ENCODE assay signal across 2 cellular contexts in the genomic region with DNA sequence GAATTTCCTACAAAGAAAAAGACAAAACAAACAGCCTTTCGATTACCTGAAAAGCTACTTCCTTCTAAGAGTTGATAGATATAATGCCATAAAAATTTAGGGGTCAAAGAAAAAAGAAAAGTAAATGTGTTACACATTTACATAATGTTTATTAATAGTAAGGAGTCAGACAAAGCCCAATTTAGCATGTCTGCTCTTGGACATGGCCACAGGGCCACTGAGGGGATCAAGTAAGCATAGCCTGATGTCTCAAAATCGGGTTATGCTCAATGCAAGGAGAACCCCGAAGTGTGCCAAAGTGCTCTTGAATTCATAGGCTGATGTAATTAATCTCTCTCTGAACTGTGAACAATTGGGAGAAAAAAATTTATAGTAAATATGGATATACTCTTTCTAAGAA.
TF ChIP-seq lines count a peak whose summit lies in the region.

No MANE protein-coding gene starts in this region.

TF ChIP-seq in GM23338, 12 proteins besides CTCF, POLR2A, EP300 and RAD21:
- no peak for TF ChIP-seq POLR2AphosphoS5 (IDR thresholded peaks at IDR 0.05; ENCODE audit: low read depth)
- TF ChIP-seq, protein P1, sequence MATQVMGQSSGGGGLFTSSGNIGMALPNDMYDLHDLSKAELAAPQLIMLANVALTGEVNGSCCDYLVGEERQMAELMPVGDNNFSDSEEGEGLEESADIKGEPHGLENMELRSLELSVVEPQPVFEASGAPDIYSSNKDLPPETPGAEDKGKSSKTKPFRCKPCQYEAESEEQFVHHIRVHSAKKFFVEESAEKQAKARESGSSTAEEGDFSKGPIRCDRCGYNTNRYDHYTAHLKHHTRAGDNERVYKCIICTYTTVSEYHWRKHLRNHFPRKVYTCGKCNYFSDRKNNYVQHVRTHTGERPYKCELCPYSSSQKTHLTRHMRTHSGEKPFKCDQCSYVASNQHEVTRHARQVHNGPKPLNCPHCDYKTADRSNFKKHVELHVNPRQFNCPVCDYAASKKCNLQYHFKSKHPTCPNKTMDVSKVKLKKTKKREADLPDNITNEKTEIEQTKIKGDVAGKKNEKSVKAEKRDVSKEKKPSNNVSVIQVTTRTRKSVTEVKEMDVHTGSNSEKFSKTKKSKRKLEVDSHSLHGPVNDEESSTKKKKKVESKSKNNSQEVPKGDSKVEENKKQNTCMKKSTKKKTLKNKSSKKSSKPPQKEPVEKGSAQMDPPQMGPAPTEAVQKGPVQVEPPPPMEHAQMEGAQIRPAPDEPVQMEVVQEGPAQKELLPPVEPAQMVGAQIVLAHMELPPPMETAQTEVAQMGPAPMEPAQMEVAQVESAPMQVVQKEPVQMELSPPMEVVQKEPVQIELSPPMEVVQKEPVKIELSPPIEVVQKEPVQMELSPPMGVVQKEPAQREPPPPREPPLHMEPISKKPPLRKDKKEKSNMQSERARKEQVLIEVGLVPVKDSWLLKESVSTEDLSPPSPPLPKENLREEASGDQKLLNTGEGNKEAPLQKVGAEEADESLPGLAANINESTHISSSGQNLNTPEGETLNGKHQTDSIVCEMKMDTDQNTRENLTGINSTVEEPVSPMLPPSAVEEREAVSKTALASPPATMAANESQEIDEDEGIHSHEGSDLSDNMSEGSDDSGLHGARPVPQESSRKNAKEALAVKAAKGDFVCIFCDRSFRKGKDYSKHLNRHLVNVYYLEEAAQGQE (IDR thresholded peaks at IDR 0.05; ENCODE audit: unreplicated experiment): no peak
- no peak for TF ChIP-seq NANOG (IDR thresholded peaks at IDR 0.05; ENCODE audit: borderline replicate concordance)
- TF ChIP-seq CREB1 (CRISPR knock-in tag; IDR thresholded peaks at IDR 0.05; ENCODE audit: low read depth): no peak
- TF ChIP-seq EZH2phosphoT487 (IDR thresholded peaks at IDR 0.05; ENCODE audit: unreplicated experiment): no peak
- TF ChIP-seq EZH2 (IDR thresholded peaks at IDR 0.05; ENCODE audit: low read depth, unreplicated experiment): no peak
- TF ChIP-seq, protein P2, sequence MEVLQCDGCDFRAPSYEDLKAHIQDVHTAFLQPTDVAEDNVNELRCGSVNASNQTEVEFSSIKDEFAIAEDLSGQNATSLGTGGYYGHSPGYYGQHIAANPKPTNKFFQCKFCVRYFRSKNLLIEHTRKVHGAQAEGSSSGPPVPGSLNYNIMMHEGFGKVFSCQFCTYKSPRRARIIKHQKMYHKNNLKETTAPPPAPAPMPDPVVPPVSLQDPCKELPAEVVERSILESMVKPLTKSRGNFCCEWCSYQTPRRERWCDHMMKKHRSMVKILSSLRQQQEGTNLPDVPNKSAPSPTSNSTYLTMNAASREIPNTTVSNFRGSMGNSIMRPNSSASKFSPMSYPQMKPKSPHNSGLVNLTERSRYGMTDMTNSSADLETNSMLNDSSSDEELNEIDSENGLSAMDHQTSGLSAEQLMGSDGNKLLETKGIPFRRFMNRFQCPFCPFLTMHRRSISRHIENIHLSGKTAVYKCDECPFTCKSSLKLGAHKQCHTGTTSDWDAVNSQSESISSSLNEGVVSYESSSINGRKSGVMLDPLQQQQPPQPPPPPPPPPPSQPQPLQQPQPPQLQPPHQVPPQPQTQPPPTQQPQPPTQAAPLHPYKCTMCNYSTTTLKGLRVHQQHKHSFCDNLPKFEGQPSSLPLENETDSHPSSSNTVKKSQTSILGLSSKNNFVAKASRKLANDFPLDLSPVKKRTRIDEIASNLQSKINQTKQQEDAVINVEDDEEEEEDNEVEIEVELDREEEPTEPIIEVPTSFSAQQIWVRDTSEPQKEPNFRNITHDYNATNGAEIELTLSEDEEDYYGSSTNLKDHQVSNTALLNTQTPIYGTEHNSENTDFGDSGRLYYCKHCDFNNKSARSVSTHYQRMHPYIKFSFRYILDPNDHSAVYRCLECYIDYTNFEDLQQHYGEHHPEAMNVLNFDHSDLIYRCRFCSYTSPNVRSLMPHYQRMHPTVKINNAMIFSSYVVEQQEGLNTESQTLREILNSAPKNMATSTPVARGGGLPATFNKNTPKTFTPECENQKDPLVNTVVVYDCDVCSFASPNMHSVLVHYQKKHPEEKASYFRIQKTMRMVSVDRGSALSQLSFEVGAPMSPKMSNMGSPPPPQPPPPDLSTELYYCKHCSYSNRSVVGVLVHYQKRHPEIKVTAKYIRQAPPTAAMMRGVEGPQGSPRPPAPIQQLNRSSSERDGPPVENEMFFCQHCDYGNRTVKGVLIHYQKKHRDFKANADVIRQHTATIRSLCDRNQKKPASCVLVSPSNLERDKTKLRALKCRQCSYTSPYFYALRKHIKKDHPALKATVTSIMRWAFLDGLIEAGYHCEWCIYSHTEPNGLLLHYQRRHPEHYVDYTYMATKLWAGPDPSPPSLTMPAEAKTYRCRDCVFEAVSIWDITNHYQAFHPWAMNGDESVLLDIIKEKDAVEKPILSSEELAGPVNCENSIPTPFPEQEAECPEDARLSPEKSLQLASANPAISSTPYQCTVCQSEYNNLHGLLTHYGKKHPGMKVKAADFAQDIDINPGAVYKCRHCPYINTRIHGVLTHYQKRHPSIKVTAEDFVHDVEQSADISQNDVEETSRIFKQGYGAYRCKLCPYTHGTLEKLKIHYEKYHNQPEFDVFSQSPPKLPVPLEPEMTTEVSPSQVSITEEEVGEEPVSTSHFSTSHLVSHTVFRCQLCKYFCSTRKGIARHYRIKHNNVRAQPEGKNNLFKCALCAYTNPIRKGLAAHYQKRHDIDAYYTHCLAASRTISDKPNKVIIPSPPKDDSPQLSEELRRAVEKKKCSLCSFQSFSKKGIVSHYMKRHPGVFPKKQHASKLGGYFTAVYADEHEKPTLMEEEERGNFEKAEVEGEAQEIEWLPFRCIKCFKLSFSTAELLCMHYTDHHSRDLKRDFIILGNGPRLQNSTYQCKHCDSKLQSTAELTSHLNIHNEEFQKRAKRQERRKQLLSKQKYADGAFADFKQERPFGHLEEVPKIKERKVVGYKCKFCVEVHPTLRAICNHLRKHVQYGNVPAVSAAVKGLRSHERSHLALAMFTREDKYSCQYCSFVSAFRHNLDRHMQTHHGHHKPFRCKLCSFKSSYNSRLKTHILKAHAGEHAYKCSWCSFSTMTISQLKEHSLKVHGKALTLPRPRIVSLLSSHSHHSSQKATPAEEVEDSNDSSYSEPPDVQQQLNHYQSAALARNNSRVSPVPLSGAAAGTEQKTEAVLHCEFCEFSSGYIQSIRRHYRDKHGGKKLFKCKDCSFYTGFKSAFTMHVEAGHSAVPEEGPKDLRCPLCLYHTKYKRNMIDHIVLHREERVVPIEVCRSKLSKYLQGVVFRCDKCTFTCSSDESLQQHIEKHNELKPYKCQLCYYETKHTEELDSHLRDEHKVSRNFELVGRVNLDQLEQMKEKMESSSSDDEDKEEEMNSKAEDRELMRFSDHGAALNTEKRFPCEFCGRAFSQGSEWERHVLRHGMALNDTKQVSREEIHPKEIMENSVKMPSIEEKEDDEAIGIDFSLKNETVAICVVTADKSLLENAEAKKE (CRISPR knock-in tag; IDR thresholded peaks at IDR 0.05): no peak
- TF ChIP-seq ZNF331 (CRISPR knock-in tag; IDR thresholded peaks at IDR 0.05; ENCODE audit: low read depth): no peak
- TF ChIP-seq ZNF114 (CRISPR knock-in tag; IDR thresholded peaks at IDR 0.05): no peak

TF ChIP-seq in IMR-90, 13 proteins besides CTCF, POLR2A, EP300 and RAD21:
- no peak for TF ChIP-seq NFE2L2 (IDR thresholded peaks at IDR 0.05; ENCODE audit: low read depth, low read length)
- TF ChIP-seq CHD1 (IDR thresholded peaks at IDR 0.05; ENCODE audit: low read depth, low read length): no peak
- no peak for TF ChIP-seq BHLHE40 (IDR thresholded peaks at IDR 0.05; ENCODE audit: low read depth, low read length)
- no peak for TF ChIP-seq CEBPB (IDR thresholded peaks at IDR 0.05; ENCODE audit: low read depth, low read length)
- TF ChIP-seq SMC3 (IDR thresholded peaks at IDR 0.05; ENCODE audit: low read depth, low read length): no peak
- no peak for TF ChIP-seq RFX5 (IDR thresholded peaks at IDR 0.05; ENCODE audit: low read depth, low read length)
- TF ChIP-seq RCOR1 (IDR thresholded peaks at IDR 0.05; ENCODE audit: insufficient replicate concordance, low read length): no peak
- TF ChIP-seq MAZ (IDR thresholded peaks at IDR 0.05; ENCODE audit: borderline replicate concordance, low read depth, low read length): no peak
- TF ChIP-seq, protein P3, sequence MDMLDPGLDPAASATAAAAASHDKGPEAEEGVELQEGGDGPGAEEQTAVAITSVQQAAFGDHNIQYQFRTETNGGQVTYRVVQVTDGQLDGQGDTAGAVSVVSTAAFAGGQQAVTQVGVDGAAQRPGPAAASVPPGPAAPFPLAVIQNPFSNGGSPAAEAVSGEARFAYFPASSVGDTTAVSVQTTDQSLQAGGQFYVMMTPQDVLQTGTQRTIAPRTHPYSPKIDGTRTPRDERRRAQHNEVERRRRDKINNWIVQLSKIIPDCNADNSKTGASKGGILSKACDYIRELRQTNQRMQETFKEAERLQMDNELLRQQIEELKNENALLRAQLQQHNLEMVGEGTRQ (IDR thresholded peaks at IDR 0.05; ENCODE audit: low read depth, low read length): no peak
- TF ChIP-seq, protein P4, sequence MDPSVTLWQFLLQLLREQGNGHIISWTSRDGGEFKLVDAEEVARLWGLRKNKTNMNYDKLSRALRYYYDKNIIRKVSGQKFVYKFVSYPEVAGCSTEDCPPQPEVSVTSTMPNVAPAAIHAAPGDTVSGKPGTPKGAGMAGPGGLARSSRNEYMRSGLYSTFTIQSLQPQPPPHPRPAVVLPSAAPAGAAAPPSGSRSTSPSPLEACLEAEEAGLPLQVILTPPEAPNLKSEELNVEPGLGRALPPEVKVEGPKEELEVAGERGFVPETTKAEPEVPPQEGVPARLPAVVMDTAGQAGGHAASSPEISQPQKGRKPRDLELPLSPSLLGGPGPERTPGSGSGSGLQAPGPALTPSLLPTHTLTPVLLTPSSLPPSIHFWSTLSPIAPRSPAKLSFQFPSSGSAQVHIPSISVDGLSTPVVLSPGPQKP (IDR thresholded peaks at IDR 0.05; ENCODE audit: borderline replicate concordance, low read depth, low read length): no peak
- TF ChIP-seq MAFK (IDR thresholded peaks at IDR 0.05; ENCODE audit: low read depth, low read length): no peak
- no peak for TF ChIP-seq MXI1 (IDR thresholded peaks at IDR 0.05; ENCODE audit: borderline replicate concordance, low read depth, low read length)
- no peak for TF ChIP-seq FOS (IDR thresholded peaks at IDR 0.05; ENCODE audit: low read depth, low read length)
